Comparison of ENCODE assay signal across 18 cellular contexts in the genomic region with DNA sequence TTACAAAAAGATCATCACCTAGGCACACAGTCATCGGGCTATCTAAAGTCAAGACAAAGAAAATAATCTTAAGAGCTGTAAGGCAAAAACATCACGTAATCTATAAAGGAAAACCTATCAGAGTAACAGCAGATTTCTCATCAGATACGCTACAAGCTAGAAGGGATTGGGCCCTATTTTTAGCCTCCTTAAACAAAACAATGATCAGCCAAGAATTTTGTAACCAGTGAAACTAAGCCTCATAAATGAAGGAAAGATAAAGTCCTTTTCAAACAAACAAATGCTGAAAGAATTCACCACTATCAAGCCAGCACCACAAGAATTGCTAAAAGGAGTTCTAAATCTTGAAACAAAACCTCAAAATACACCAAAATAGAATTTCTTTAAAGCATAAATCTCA.
"Had no signal": no experiment of that assay in that cellular context is flagged by ENCODE, and none has a peak within 500 bp of the region (broad histone marks: within the 10 kb centered on the region; RNA-seq: fewer than 3 reads in every experiment).

No MANE protein-coding gene starts in this region.

- H3K36me3 ChIP-seq: esophagus squamous epithelium, heart left ventricle, neural progenitor cell, right lobe of liver, suprapubic skin, thyroid gland had no signal

- ATAC-seq: effector memory CD8-positive, alpha-beta T cell; heart left ventricle; natural killer cell treated with Interleukin-12 subunit alpha and Interleukin-12 subunit beta and Interleukin-15 and Interleukin-18, amount 100 ng/mL, for 72 hours; psoas muscle; right lobe of liver; stimulated activated effector memory CD8-positive, alpha-beta T cell treated with anti-CD3 and anti-CD28 coated beads, Interleukin-12 subunit alpha, Interleukin-12 subunit beta, amount 100 ng/mL, for 72 hours; stimulated activated naive CD8-positive, alpha-beta T cell treated with anti-CD3 and anti-CD28 coated beads, Interleukin-15, Interleukin-2, amounts not matched to agents 100 U/mL and 50 U/mL, for 24 hours had no signal

- H3K27me3 ChIP-seq: esophagus squamous epithelium, heart left ventricle, neural progenitor cell, right lobe of liver, suprapubic skin, thyroid gland had no signal

- H3K4me3 ChIP-seq: esophagus squamous epithelium, heart left ventricle, neural progenitor cell, psoas muscle, right lobe of liver, suprapubic skin, thyroid gland had no signal

- DNase-seq: effector memory CD8-positive, alpha-beta T cell; esophagus squamous epithelium; heart left ventricle; hippocampal formation; kidney glomerular epithelial cell; occipital lobe; psoas muscle; retina; right lobe of liver; stimulated activated CD4-positive, alpha-beta T cell treated with anti-CD3 and anti-CD28 coated beads, Interleukin-4, amount 100 ng/mL, for 1 hour; stimulated activated CD8-positive, alpha-beta memory T cell treated with anti-CD3 and anti-CD28 coated beads, Interleukin-4, amount 100 ng/mL, for 48 hours; stimulated activated naive CD8-positive, alpha-beta T cell treated with anti-CD3 and anti-CD28 coated beads, Interleukin-15, Interleukin-2, amounts not matched to agents 100 U/mL and 50 U/mL, for 24 hours; thyroid gland had no signal

- H3K27ac ChIP-seq: esophagus squamous epithelium, heart left ventricle, neural progenitor cell, parathyroid adenoma, psoas muscle, right lobe of liver, suprapubic skin, thyroid gland had no signal
